ENCODE assay signal across 17 cellular contexts in genomic region chr14:59352951-59353350, GRCh38.
"Had no signal": no experiment of that assay in that cellular context is flagged by ENCODE, and none has a peak within 500 bp of the region (broad histone marks: within the 10 kb centered on the region; RNA-seq: fewer than 3 reads in every experiment).

No MANE protein-coding gene starts in this region.

- DNase-seq: activated CD4-positive, alpha-beta T cell treated with anti-CD3 and anti-CD28 coated beads, Interleukin-2, amount 50 U/mL, for 1 hour; activated naive CD4-positive, alpha-beta T cell treated with Interleukin-2 at 50 U/mL for 16 hours; activated naive CD8-positive, alpha-beta T cell treated with anti-CD3 and anti-CD28 coated beads, Interleukin-2, amount 50 U/mL, for 24 hours; aorta; dermis blood vessel endothelial cell; effector memory CD8-positive, alpha-beta T cell; islet precursor cell; mesenchymal stem cell; occipital lobe; psoas muscle; sigmoid colon; spleen; stomach; thyroid gland had no signal

- H3K27ac Mint-ChIP-seq: effector memory CD8-positive, alpha-beta T cell; natural killer cell treated with Interleukin-12 subunit alpha and Interleukin-12 subunit beta and Interleukin-15 and Interleukin-18, amount 100 ng/mL, for 72 hours had no signal

- H3K4me3 ChIP-seq: psoas muscle, sigmoid colon, spleen, stomach, thyroid gland had no signal

- ATAC-seq: activated CD4-positive, CD25-positive, alpha-beta regulatory T cell treated with anti-CD3 and anti-CD28 coated beads, Interleukin-2, amount 50 U/mL, for 24 hours; activated naive CD8-positive, alpha-beta T cell treated with anti-CD3 and anti-CD28 coated beads, Interleukin-2, amount 50 U/mL, for 24 hours; effector memory CD8-positive, alpha-beta T cell; left lobe of liver; natural killer cell treated with Interleukin-12 subunit alpha and Interleukin-12 subunit beta and Interleukin-15 and Interleukin-18, amount 100 ng/mL, for 72 hours; psoas muscle had no signal

- H3K9me3 ChIP-seq: psoas muscle, sigmoid colon, spleen, stomach, thyroid gland had no signal

- H3K27ac ChIP-seq: psoas muscle, spleen, thyroid gland had no signal

- H3K4me1 Mint-ChIP-seq: activated naive CD8-positive, alpha-beta T cell treated with anti-CD3 and anti-CD28 coated beads, Interleukin-2, amount 50 U/mL, for 24 hours had no signal

- H3K27me3 ChIP-seq: sigmoid colon, spleen, stomach, thyroid gland had no signal

- H3K4me3 Mint-ChIP-seq: activated naive CD8-positive, alpha-beta T cell treated with anti-CD3 and anti-CD28 coated beads, Interleukin-2, amount 50 U/mL, for 24 hours; effector memory CD8-positive, alpha-beta T cell; natural killer cell treated with Interleukin-12 subunit alpha and Interleukin-12 subunit beta and Interleukin-15 and Interleukin-18, amount 100 ng/mL, for 72 hours had no signal

- H3K9me3 Mint-ChIP-seq: activated naive CD8-positive, alpha-beta T cell treated with anti-CD3 and anti-CD28 coated beads, Interleukin-2, amount 50 U/mL, for 24 hours; effector memory CD8-positive, alpha-beta T cell; natural killer cell treated with Interleukin-12 subunit alpha and Interleukin-12 subunit beta and Interleukin-15 and Interleukin-18, amount 100 ng/mL, for 72 hours had no signal

- H3K27me3 Mint-ChIP-seq: activated naive CD8-positive, alpha-beta T cell treated with anti-CD3 and anti-CD28 coated beads, Interleukin-2, amount 50 U/mL, for 24 hours; effector memory CD8-positive, alpha-beta T cell; natural killer cell treated with Interleukin-12 subunit alpha and Interleukin-12 subunit beta and Interleukin-15 and Interleukin-18, amount 100 ng/mL, for 72 hours had no signal
